Comparison of ENCODE assay signal across 1 cellular context in the genomic region with DNA sequence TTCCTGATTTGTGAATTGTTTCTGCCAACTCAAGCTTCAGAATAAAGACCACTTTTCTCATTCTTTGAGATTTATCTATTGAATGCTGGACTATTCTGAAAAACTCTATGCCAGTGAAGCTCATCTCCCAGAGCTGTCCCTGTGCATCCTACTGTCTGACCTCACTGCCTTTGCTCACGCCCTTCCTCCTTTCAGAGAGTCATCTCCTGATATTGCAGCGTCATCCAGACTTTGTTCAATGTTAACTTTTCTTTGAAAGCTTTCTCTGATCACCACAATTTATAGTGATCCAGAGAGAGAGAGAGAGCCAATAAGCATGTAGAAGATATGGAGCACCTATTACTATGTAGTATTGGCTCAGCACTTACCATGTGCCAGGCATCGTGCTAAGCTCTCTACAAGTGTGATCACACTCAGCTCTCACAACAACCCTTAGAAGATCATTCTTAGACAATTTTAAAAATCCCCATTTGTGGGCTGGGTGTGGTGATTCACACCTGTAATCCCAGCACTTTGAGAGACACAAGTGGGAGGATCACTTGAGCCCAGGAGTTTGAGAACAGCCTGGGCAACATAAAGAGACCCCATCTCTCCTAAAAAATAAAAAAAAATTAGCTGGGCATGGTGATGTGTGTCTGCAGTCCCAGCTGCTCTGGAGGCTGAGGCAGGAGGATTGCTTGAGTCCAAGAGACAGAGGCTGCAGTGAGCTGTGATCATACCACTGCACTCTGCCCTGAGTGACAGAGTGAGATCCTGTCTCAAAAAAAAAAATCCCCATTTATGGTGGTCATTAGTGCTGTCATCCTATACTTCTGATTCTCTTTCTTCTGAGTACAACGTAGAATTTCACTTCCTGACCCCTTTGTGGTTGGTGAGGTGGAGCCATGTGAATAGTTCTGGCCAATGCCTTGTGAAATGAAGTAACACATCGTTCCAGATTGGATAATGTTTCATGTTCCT.
TF ChIP-seq lines count a peak whose summit lies in the region.

No MANE protein-coding gene starts in this region.

TF ChIP-seq in endothelial cell of umbilical vein, 7 proteins besides CTCF, POLR2A, EP300 and RAD21:
- no peak for TF ChIP-seq GATA2 (IDR thresholded peaks at IDR 0.05; ENCODE audit: insufficient read depth, insufficient read length, low read depth, low read length)
- no peak for TF ChIP-seq POLR2AphosphoS5 (IDR thresholded peaks at IDR 0.05; ENCODE audit: insufficient read depth, low read depth, low read length)
- TF ChIP-seq FOS (IDR thresholded peaks at IDR 0.05; ENCODE audit: borderline replicate concordance, insufficient read depth, low read length), result no peak
- TF ChIP-seq MYC (IDR thresholded peaks at IDR 0.05; ENCODE audit: low read depth, low read length), result no peak
- TF ChIP-seq, protein P1, sequence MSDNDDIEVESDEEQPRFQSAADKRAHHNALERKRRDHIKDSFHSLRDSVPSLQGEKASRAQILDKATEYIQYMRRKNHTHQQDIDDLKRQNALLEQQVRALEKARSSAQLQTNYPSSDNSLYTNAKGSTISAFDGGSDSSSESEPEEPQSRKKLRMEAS (IDR thresholded peaks at IDR 0.05; ENCODE audit: insufficient read depth, insufficient read length), result no peak
- no peak for TF ChIP-seq EZH2 (IDR thresholded peaks at IDR 0.05; ENCODE audit: borderline replicate concordance, low read depth, low read length, severe bottlenecking)
- no peak for TF ChIP-seq JUN (IDR thresholded peaks at IDR 0.05; ENCODE audit: borderline replicate concordance, insufficient read depth, insufficient read length, low read depth)
